ENCODE assay signal across 4 cellular contexts in the genomic region with DNA sequence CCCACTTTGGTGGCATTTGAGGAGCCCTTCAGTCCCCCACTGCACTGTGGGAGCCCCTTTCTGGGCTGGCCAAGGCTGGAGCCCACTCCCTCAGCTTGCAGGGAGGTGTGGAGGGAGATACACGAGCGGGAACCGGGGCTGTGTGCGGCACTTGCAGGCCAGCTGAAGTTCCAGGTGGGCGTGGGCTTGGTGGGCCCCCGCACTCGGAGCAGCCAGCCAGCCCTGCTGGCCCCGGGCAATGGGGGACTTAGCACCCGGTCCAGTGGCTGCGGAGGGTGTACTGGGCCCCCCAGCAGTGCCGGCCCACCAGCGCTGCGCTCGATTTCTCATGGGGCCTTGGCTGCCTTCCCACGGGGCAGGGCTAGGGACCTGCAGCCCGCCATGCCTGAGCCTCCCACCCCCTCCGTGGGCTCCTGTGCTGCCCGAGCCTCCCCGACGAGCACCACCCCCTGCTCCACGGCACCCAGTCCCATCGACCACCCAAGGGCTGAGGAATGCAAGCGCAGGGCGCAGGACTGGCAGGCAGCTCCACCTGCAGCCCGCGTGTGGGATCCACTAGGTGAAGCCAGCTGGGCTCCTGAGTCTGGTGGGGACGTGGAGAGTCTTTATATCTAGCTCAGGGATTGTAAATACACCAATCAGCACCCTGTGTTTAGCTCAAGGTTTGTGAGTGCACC.
DNase-seq lines count a peak whose midpoint lies in the region; ATAC-seq, FAIRE-seq and TF ChIP-seq lines count a peak whose summit lies in the region.
"Not testable (repeated sequence)": the region's sequence is repeated elsewhere in the genome, so short reads cannot be mapped to it uniquely, and the experiment has no call there.

No MANE protein-coding gene starts in this region.

- not testable (repeated sequence) for H3K36me3 ChIP-seq in kidney (ENCODE audit: control insufficient read depth in 1 of 2, insufficient read depth in 2 of 2, low read length in 2 of 2); testis (ENCODE audit: low read depth, missing control alignments)

- not testable (repeated sequence) for H3K9me3 ChIP-seq in right cardiac atrium (ENCODE audit: control insufficient read depth, low read length); kidney (ENCODE audit: control insufficient read depth in 1 of 2, low read length in 2 of 2); testis

- H3K4me1 ChIP-seq in right cardiac atrium (ENCODE audit: control insufficient read depth, insufficient read depth, low read length); kidney (ENCODE audit: control insufficient read depth in 1 of 2, insufficient read depth in 1 of 2, low read depth in 1 of 2, low read length in 2 of 2); testis: not testable (repeated sequence)

- not testable (repeated sequence) for TF ChIP-seq CTCF in VCaP (conservative IDR thresholded peaks at IDR 0.05); kidney (IDR thresholded peaks at IDR 0.05; ENCODE audit: borderline replicate concordance, extremely low read depth, insufficient read depth); testis (IDR thresholded peaks at IDR 0.05)

- not testable (repeated sequence) for H3K4me3 ChIP-seq in right cardiac atrium (ENCODE audit: low read length); kidney (ENCODE audit: low read length in 2 of 2)
- peak overlapping the region in 1 of 2 donors; percentile 39 for H3K4me3 ChIP-seq in testis

- not testable (repeated sequence) for H3K9ac ChIP-seq in kidney (ENCODE audit: low read length in 2 of 2)

- not testable (repeated sequence) for FAIRE-seq in kidney (lab: Jason Lieb, UNC)

- not testable (repeated sequence) for ATAC-seq in right cardiac atrium

- intact Hi-C loops in right cardiac atrium (cut with DNase I); kidney (cut with DNase I); testis (cut with DNase I; ENCODE audit: low total_unique reads): not testable (repeated sequence)

- WGBS in right cardiac atrium, result 90% methylated on average over 27 of the region's 27 CpGs
- WGBS in testis, 2 donors, result 57 to 81% methylated on average over 3 to 24 of the region's 27 CpGs

- TF ChIP-seq POLR2A in testis (IDR thresholded peaks at IDR 0.05), result not testable (repeated sequence)

- H3K27me3 ChIP-seq in right cardiac atrium (ENCODE audit: control insufficient read depth, insufficient read depth); testis: not testable (repeated sequence)

- 0 out of 2 replicates have a peak overlapping the region, but pooled peaks have one; percentile 47 for H3K27ac ChIP-seq in VCaP
- H3K27ac ChIP-seq in right cardiac atrium (ENCODE audit: low read length); kidney (ENCODE audit: low read depth in 2 of 2, low read length in 2 of 2); testis: not testable (repeated sequence)

- DNase-seq in right cardiac atrium, result peak in 2 of 3 donors; percentile 7 to 41
- DNase-seq in kidney, result peak; percentile 63
- DNase-seq in testis, result peak; percentile 13

Comparison
In these comparisons a context has a peak if more than half of its experiments do, and no peak if none do; other contexts are left out.
1. DNase-seq: peak in every context shown above with its lines; median percentile 63 in kidney; 24 in right cardiac atrium; 13 in testis.